8 cellular contexts compared by ENCODE assay signal in genomic region chr12:25249951-25250738, GRCh38. TPM values are rescaled to one million over a fixed set of nuclear protein-coding genes. Genes with fewer than 3 reads are reported as not detected.
DNase-seq lines count a peak whose midpoint lies in the region; ATAC-seq, FAIRE-seq and TF ChIP-seq lines count a peak whose summit lies in the region.

No MANE protein-coding gene starts in this region.

- peaks cover 6% of the 10 kb centered on the region for H3K9me3 Mint-ChIP-seq in type B pancreatic cell

- TF ChIP-seq RAD21 in A549 (conservative IDR thresholded peaks at IDR 0.05 in 1 of 2, IDR thresholded peaks at IDR 0.05 in 1 of 2): no peak

- ATAC-seq in A549 (peak; percentile 35 to 55), GM18867 (IDR thresholded peaks at IDR 0.05; ENCODE audit: unreplicated experiment) (peak; percentile 27), HG03159 (IDR thresholded peaks at IDR 0.05; ENCODE audit: unreplicated experiment) (peak; percentile 37)

- peaks cover 10% of the 10 kb centered on the region for H3K4me1 Mint-ChIP-seq in type B pancreatic cell (ENCODE audit: unreplicated experiment)

- H3K36me3 Mint-ChIP-seq in type B pancreatic cell: peaks cover 26% of the 10 kb centered on the region

- under 1% methylated on average over 29 of the region's 56 CpGs for WGBS in A549 (ENCODE audit: missing lambda C conversion rate)

- TF ChIP-seq POLR2A in A549 (IDR thresholded peaks at IDR 0.05; ENCODE audit: low read length): no peak

- FAIRE-seq in A549 (lab: Jason Lieb, UNC): no peak

- DNase-seq in A549 (ENCODE audit: low read depth in 1 of 2, low spot score in 1 of 2) (peak; percentile 23 to 32), RKO (ENCODE audit: low spot score) (peak; percentile 23), globus pallidus (ENCODE audit: low spot score) (peak; percentile 21), nucleus accumbens (lab: John Stamatoyannopoulos, UW) (peak in 36 of 56 donors; percentile 1 to 58 (median 35)), type B pancreatic cell (ENCODE audit: extremely low spot score, unreplicated experiment) (peak; percentile 74)
- peak; percentile 34 for DNase-seq in activated gamma-delta T cell treated with anti-CD3 and anti-CD28 coated beads, Interleukin-2, amount 50 U/mL, for 16 hours (ENCODE audit: low read depth)

- TF ChIP-seq EP300 in A549 (IDR thresholded peaks at IDR 0.05): no peak

- H3K4me3 ChIP-seq in A549: peak overlapping the region; percentile 91

- no peak for TF ChIP-seq CTCF in A549 (IDR thresholded peaks at IDR 0.05)
- no peak for TF ChIP-seq CTCF in type B pancreatic cell (conservative IDR thresholded peaks at IDR 0.05)

- H3K4me2 ChIP-seq in A549: peak overlapping the region; percentile 90

- peak overlapping the region; percentile 93 for H3K4me3 Mint-ChIP-seq in type B pancreatic cell

- POLR2A ChIA-PET in A549 (lab: Yijun Ruan, JAX): interaction anchor here (1.0 to 1.5 kb wide), 6 partner anchors 8 to 132 kb away, joined by 3 to 12 read pairs (median 6); no protein-coding TSS in a partner anchor

- H3K27ac ChIP-seq in A549: peak overlapping the region; percentile 93 to 99

- CTCF ChIA-PET in A549 (lab: Yijun Ruan, JAX): interaction anchor here (1.0 kb wide), 2 partner anchors 9 to 27 kb away, joined by 3 to 4 read pairs; no protein-coding TSS in a partner anchor

- H3K9me3 ChIP-seq in A549: no peaks in the 10 kb centered on the region

- H3K27ac Mint-ChIP-seq in type B pancreatic cell: peak overlapping the region; percentile 94

- no peaks in the 10 kb centered on the region for H3K27me3 Mint-ChIP-seq in type B pancreatic cell

- H3K4me1 ChIP-seq in A549: peaks cover 11% of the 10 kb centered on the region

TF ChIP-seq in A549, 52 proteins besides CTCF, POLR2A, EP300 and RAD21:
- TF ChIP-seq PHF8 (IDR thresholded peaks at IDR 0.05; ENCODE audit: borderline replicate concordance, low read depth) (0 out of 2 replicates have a peak, but pooled peaks have one; percentile 16), NFE2L2 (conservative IDR thresholded peaks at IDR 0.05; ENCODE audit: low read length) (no peak)

RNA-seq across cellular contexts. Expression of gene KRAS, which starts 0.6 kb away (rescaled TPM):
- polyA plus RNA-seq in A549 (2011; rRNA removed): 29.2 and 38.4 TPM in 2 replicates
- polyA plus RNA-seq in A549 (2012; cell fraction: cytosol; rRNA removed): 7.3 and 8.8 TPM in 2 replicates
- polyA plus RNA-seq in A549 (2012; cell fraction: nucleus; rRNA removed): 3.2 and 6.5 TPM in 2 replicates
- polyA plus RNA-seq in A549 (2017; fragmentation: RNase III; extraction: RNeasy Plus Mini Kit Qiagen cat#74134 plus additional on column Dnase treatment): 16.4 to 17.4 TPM (median 16.5 TPM) in 3 replicates
- 11.8 and 13.9 TPM in 2 replicates for polyA minus RNA-seq in A549 (2011; rRNA and poly(A)+ RNA removed)
- total RNA-seq in type B pancreatic cell (ENCODE audit: low replicate concordance): 37.4 and 93.3 TPM in 2 replicates

RNA-seq across cellular contexts. Expression of gene ETFRF1, which starts 55.1 kb away (rescaled TPM):
- 19.3 and 23.6 TPM in 2 replicates for polyA plus RNA-seq in A549 (2011; rRNA removed)
- 4.3 and 4.9 TPM in 2 replicates for polyA plus RNA-seq in A549 (2012; cell fraction: cytosol; rRNA removed)
- 1.2 and 2.4 TPM in 2 replicates for polyA plus RNA-seq in A549 (2012; cell fraction: nucleus; rRNA removed)
- 11.5 to 13.3 TPM (median 12.3 TPM) in 3 replicates for polyA plus RNA-seq in A549 (2017; fragmentation: RNase III; extraction: RNeasy Plus Mini Kit Qiagen cat#74134 plus additional on column Dnase treatment)
- 4.6 and 6.1 TPM in 2 replicates for polyA minus RNA-seq in A549 (2011; rRNA and poly(A)+ RNA removed)
- total RNA-seq in type B pancreatic cell (ENCODE audit: low replicate concordance): 14.2 and 33.6 TPM in 2 replicates

RNA-seq across cellular contexts. Expression of gene DNAI7, which starts 55.2 kb away (rescaled TPM):
- polyA plus RNA-seq in A549 (2011; rRNA removed): 0.40 and 0.43 TPM in 2 replicates
- 0.04 and 0.11 TPM in 2 replicates for polyA plus RNA-seq in A549 (2012; cell fraction: cytosol; rRNA removed)
- polyA plus RNA-seq in A549 (2012; cell fraction: nucleus; rRNA removed): 0.01 TPM in 1 of 2 replicates, not detected in the other
- 0.29 to 0.66 TPM (median 0.36 TPM) in 3 replicates for polyA plus RNA-seq in A549 (2017; fragmentation: RNase III; extraction: RNeasy Plus Mini Kit Qiagen cat#74134 plus additional on column Dnase treatment)
- polyA minus RNA-seq in A549 (2011; rRNA and poly(A)+ RNA removed): 0.29 and 0.50 TPM in 2 replicates
- total RNA-seq in type B pancreatic cell (ENCODE audit: low replicate concordance): 1.4 and 1.8 TPM in 2 replicates

Comparison
In these comparisons a context has a peak if more than half of its experiments do, and no peak if none do; other contexts are left out.
1. Peak in every context shown above with its lines: DNase-seq, ATAC-seq, H3K4me3 ChIP-seq and H3K27ac ChIP-seq.
2. DNase-seq: peak in every context shown above with its lines; median percentile 74 in type B pancreatic cell; 35 in nucleus accumbens; 34 in activated gamma-delta T cell treated with anti-CD3 and anti-CD28 coated beads, Interleukin-2, amount 50 U/mL, for 16 hours; 28 in A549; 23 in RKO; 21 in globus pallidus.